1 cellular context compared by ENCODE assay signal in the genomic region with DNA sequence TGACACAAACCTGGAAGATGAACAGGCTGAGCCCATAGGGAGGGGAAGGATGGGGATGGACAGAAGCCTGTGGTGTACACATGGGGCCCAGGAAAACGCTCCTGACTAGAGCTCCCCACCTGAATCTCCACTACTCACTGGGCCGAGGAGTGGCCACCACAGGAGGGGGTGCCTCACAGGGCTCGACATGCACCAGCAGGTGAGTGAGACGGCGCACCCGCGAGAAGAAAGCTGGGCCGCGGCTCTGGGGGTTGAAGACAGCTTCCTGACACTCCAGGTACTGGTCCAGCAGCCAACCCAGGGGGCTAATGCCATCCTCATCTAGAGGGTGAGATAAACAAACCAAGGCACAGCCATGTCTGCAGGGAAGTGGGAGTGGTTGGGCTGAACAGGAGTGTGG.
TF ChIP-seq lines count a peak whose summit lies in the region.

No MANE protein-coding gene starts in this region.

TF ChIP-seq in K562, 482 proteins besides CTCF, POLR2A, EP300 and RAD21:
- TF ChIP-seq POLR2G (IDR thresholded peaks at IDR 0.05; ENCODE audit: low read depth, low read length) (0 out of 2 replicates have a peak, but pooled peaks have one; percentile 34), HNRNPH1 (optimal IDR thresholded peaks at IDR 0.05; ENCODE audit: low read depth, low read length) (no peak), RBFOX2 (IDR thresholded peaks at IDR 0.05; ENCODE audit: low read depth, low read length) (0 out of 2 replicates have a peak, but pooled peaks have one; percentile 6)
